8 cellular contexts compared by ENCODE assay signal in genomic region chr3:141913150-141913811, GRCh38. TPM values are rescaled to one million over a fixed set of nuclear protein-coding genes. Genes with fewer than 3 reads are reported as not detected.
DNase-seq lines count a peak whose midpoint lies in the region; ATAC-seq and TF ChIP-seq lines count a peak whose summit lies in the region.

No MANE protein-coding gene starts in this region.

- H2AFZ ChIP-seq in PC-3 (ENCODE audit: low read length), result no peak overlapping the region

- H3K36me3 Mint-ChIP-seq in activated naive CD8-positive, alpha-beta T cell treated with anti-CD3 and anti-CD28 coated beads, Interleukin-2, amount 10 ng/mL, durations not matched to agents 7 days and 5 days, result peaks cover 35% of the 10 kb centered on the region

- H3K9me3 Mint-ChIP-seq in activated naive CD8-positive, alpha-beta T cell treated with anti-CD3 and anti-CD28 coated beads, Interleukin-2, amount 10 ng/mL, durations not matched to agents 7 days and 5 days, result peaks cover 2% of the 10 kb centered on the region

- H3K27ac Mint-ChIP-seq in activated naive CD8-positive, alpha-beta T cell treated with anti-CD3 and anti-CD28 coated beads, Interleukin-2, amount 10 ng/mL, durations not matched to agents 7 days and 5 days, result no peak overlapping the region

- no peaks in the 10 kb centered on the region for H3K27me3 ChIP-seq in PC-3 (ENCODE audit: low read length)
- H3K27me3 ChIP-seq in right cardiac atrium (ENCODE audit: control insufficient read depth, insufficient read depth), result no peaks in the 10 kb centered on the region

- peak; percentile 75 for TF ChIP-seq CTCF in PC-3 (conservative IDR thresholded peaks at IDR 0.05; ENCODE audit: low read depth, low read length)

- H3F3A ChIP-seq in PC-3 (ENCODE audit: low read length, unreplicated experiment), result no peaks in the 10 kb centered on the region

- peak; percentile 70 for ATAC-seq in PC-3
- ATAC-seq in activated naive CD8-positive, alpha-beta T cell treated with anti-CD3 and anti-CD28 coated beads, Interleukin-2, amount 10 ng/mL, durations not matched to agents 7 days and 5 days (ENCODE audit: low read depth), result peak; percentile 68
- ATAC-seq in right cardiac atrium, result peak; percentile 67 to 82

- 32% methylated on average over 1 of the region's 1 CpG for WGBS in right cardiac atrium

- H3K36me3 ChIP-seq in PC-3 (ENCODE audit: low read depth, low read length), result peaks cover 2% of the 10 kb centered on the region; the same call in 1 of the 2 replicates

- no peaks in the 10 kb centered on the region for H3K9me3 ChIP-seq in PC-3 (ENCODE audit: low read length)
- no peaks in the 10 kb centered on the region for H3K9me3 ChIP-seq in right cardiac atrium (ENCODE audit: control insufficient read depth, low read length)

- H3K27me3 Mint-ChIP-seq in activated naive CD8-positive, alpha-beta T cell treated with anti-CD3 and anti-CD28 coated beads, Interleukin-2, amount 10 ng/mL, durations not matched to agents 7 days and 5 days, result no peaks in the 10 kb centered on the region

- intact Hi-C loops in PC-3 (cut with micrococcal nuclease), result loop anchor here (1.0 to 10.0 kb wide), 4 partner anchors 36 to 336 kb away; partner anchors contain the start of genes ATP1B3 and RNF7
- intact Hi-C loops in right cardiac atrium (cut with DNase I), result loop anchor here in 1 of 4 donors (5.0 kb wide), 1 partner anchor 171 kb away; no protein-coding TSS in a partner anchor

- H3K27ac ChIP-seq in PC-3 (ENCODE audit: low read length) (no peak overlapping the region), right cardiac atrium (ENCODE audit: low read length) (no peak overlapping the region)

- H4K20me1 ChIP-seq in PC-3 (ENCODE audit: low read length), result no peaks in the 10 kb centered on the region

- no peaks in the 10 kb centered on the region for H3K4me1 ChIP-seq in PC-3 (ENCODE audit: insufficient read depth, low read length)
- H3K4me1 ChIP-seq in right cardiac atrium (ENCODE audit: control insufficient read depth, insufficient read depth, low read length), result no peaks in the 10 kb centered on the region

- POLR2A ChIA-PET in PC-3 (lab: Charles Lee; ENCODE audit: unreplicated experiment), result no interaction called here
- POLR2A ChIA-PET in activated naive CD8-positive, alpha-beta T cell treated with anti-CD3 and anti-CD28 coated beads, Interleukin-2, amount 10 ng/mL, durations not matched to agents 7 days and 5 days (lab: Charles Lee), result interaction anchor here (0.9 to 1.9 kb wide), 2 partner anchors 36 to 175 kb away, joined by 3 to 5 read pairs; partner anchors contain the start of gene RNF7

- BruUV-seq in PC-3 (replicated peaks; lab: Mats Ljungman, UMichigan), result no TSS peak

- DNase-seq in activated T-cell treated with anti-CD3 and anti-CD28 coated beads for 1 hour (ENCODE audit: low read depth) (peak; percentile 14), HPDE6-E6E7 (ENCODE audit: extremely low spot score) (peak; percentile 22), PC-3 (peak; percentile 71), right cardiac atrium (no peak), amygdala (lab: John Stamatoyannopoulos, UW) (no peak)
- DNase-seq in activated T-cell treated with anti-CD3 and anti-CD28 coated beads, Interleukin-2, amount 50 U/mL, for 1 hour, result no peak
- DNase-seq in activated naive CD8-positive, alpha-beta T cell treated with anti-CD3 and anti-CD28 coated beads, Interleukin-2, amount 10 ng/mL, durations not matched to agents 7 days and 5 days, result no peak
- peak; percentile 54 for DNase-seq in stimulated activated CD4-positive, alpha-beta T cell treated with anti-CD3 and anti-CD28 coated beads, Interleukin-1b, Interleukin-23, amount 100 ng/mL, for 48 hours

- H3K4me1 Mint-ChIP-seq in activated naive CD8-positive, alpha-beta T cell treated with anti-CD3 and anti-CD28 coated beads, Interleukin-2, amount 10 ng/mL, durations not matched to agents 7 days and 5 days, result peaks cover 4% of the 10 kb centered on the region

- no peak overlapping the region for H3K4me2 ChIP-seq in PC-3 (ENCODE audit: low read length)

- H3K9me2 ChIP-seq in PC-3 (replicated peaks; ENCODE audit: low read length), result no peaks in the 10 kb centered on the region

- no peaks in the 10 kb centered on the region for H3K79me2 ChIP-seq in PC-3 (ENCODE audit: low read length)

- CTCF ChIA-PET in PC-3 (lab: Charles Lee), result interaction anchor here (0.6 to 1.1 kb wide), 2 partner anchors 36 to 335 kb away, joined by 3 to 7 read pairs; partner anchors contain the start of gene ATP1B3

- H3K4me3 Mint-ChIP-seq in activated naive CD8-positive, alpha-beta T cell treated with anti-CD3 and anti-CD28 coated beads, Interleukin-2, amount 10 ng/mL, durations not matched to agents 7 days and 5 days, result no peak overlapping the region

- H3K9ac ChIP-seq in PC-3 (ENCODE audit: low read length), result no peak overlapping the region

- H3K4me3 ChIP-seq in PC-3 (ENCODE audit: low read length) (no peak overlapping the region), right cardiac atrium (ENCODE audit: low read length) (no peak overlapping the region)

RNA-seq across cellular contexts. Expression of gene ATP1B3, which starts 36.8 kb away (rescaled TPM):
- total RNA-seq in PC-3 (2014; rRNA removed) (20.2 and 20.6 TPM in 2 replicates), right cardiac atrium (10 to 100 TPM; 29.2 to 77.3 (median 49.3) TPM)
- 10 to 100 TPM; 63.2 to 66.2 TPM for total RNA-seq in activated naive CD8-positive, alpha-beta T cell treated with anti-CD3 and anti-CD28 coated beads, Interleukin-2, amount 10 ng/mL, durations not matched to agents 7 days and 5 days
- polyA plus RNA-seq in right cardiac atrium, result 54.5 TPM

Comparison
In these comparisons a context has a peak if more than half of its experiments do, and no peak if none do; other contexts are left out.
1. DNase-seq: peak in activated T-cell treated with anti-CD3 and anti-CD28 coated beads for 1 hour (single experiment), HPDE6-E6E7 (single experiment), PC-3 (single experiment) and stimulated activated CD4-positive, alpha-beta T cell treated with anti-CD3 and anti-CD28 coated beads, Interleukin-1b, Interleukin-23, amount 100 ng/mL, for 48 hours (single experiment); none in activated T-cell treated with anti-CD3 and anti-CD28 coated beads, Interleukin-2, amount 50 U/mL, for 1 hour (single experiment), activated naive CD8-positive, alpha-beta T cell treated with anti-CD3 and anti-CD28 coated beads, Interleukin-2, amount 10 ng/mL, durations not matched to agents 7 days and 5 days (single experiment), right cardiac atrium (0 of 3) and amygdala (0 of 56).
2. Peak in every context shown above with its lines, with median percentiles within 50 percentile points of each other: ATAC-seq.